Comparison of ENCODE assay signal across 1 cellular context in genomic region chr12:42468341-42468821, GRCh38.
TF ChIP-seq lines count a peak whose summit lies in the region.

No MANE protein-coding gene starts in this region.

TF ChIP-seq in GM12878, 131 proteins besides CTCF, POLR2A, EP300 and RAD21 (continued from another document):
- TF ChIP-seq RELB (IDR thresholded peaks at IDR 0.05; ENCODE audit: low read depth) (peak; percentile 58; the same call in 1 of the 2 replicates), MLLT1 (IDR thresholded peaks at IDR 0.05) (peak; percentile 86), CBFB (IDR thresholded peaks at IDR 0.05; ENCODE audit: low read depth) (peak; percentile 43; the same call in 1 of the 2 replicates), RUNX3 (IDR thresholded peaks at IDR 0.05; ENCODE audit: low read length) (peak; percentile 90), SIN3A (IDR thresholded peaks at IDR 0.05; ENCODE audit: low read depth, low read length) (no peak)
